Comparison of ENCODE assay signal across 21 cellular contexts in the genomic region with DNA sequence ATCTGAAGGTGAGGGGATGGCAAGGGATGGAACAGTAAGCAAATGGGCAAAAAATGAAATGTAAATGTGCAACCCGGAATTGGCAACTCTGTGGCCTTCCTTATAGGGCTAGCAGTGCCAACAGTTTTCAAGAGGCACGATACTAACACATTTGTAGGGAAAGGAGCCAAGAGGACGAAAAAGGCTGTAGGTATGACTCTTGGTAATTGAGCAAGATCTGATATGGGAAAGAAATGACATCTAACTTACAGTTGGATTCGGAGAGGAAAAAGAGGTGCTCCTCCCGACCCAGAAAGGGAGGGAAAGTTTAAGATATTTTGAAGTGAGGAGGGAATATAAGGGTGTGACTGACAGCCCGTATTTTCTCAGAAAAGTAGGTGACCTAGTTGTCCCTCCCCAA. TPM values are rescaled to one million over a fixed set of nuclear protein-coding genes. Genes with fewer than 3 reads are reported as not detected.
DNase-seq lines count a peak whose midpoint lies in the region; ATAC-seq lines count a peak whose summit lies in the region.
"Had no signal": no experiment of that assay in that cellular context is flagged by ENCODE, and none has a peak within 500 bp of the region (broad histone marks: within the 10 kb centered on the region; RNA-seq: fewer than 3 reads in every experiment).

No MANE protein-coding gene starts in this region.

- peaks cover 13% of the 10 kb centered on the region for H3K36me3 Mint-ChIP-seq in activated CD4-positive, alpha-beta T cell treated with anti-CD3 and anti-CD28 coated beads for 36 hours (ENCODE audit: low read depth)
- peaks cover 14% of the 10 kb centered on the region for H3K36me3 Mint-ChIP-seq in stimulated activated naive CD8-positive, alpha-beta T cell treated with anti-CD3 and anti-CD28 coated beads, Interleukin-15, Interleukin-2, amounts not matched to agents 100 ng/mL and 50 ng/mL, for 24 hours (ENCODE audit: low read depth)
- H3K36me3 Mint-ChIP-seq in immature natural killer cell: peaks cover 0 to 3% (median 0%) of the 10 kb centered on the region in 3 donors

- no peak for DNase-seq in activated CD4-positive, alpha-beta T cell treated with anti-CD3 and anti-CD28 coated beads for 36 hours
- DNase-seq in activated CD4-positive, alpha-beta T cell treated with anti-CD3 and anti-CD28 coated beads for 4 hours: no peak
- no peak for DNase-seq in stimulated activated naive CD8-positive, alpha-beta T cell treated with anti-CD3 and anti-CD28 coated beads, Interleukin-15, Interleukin-2, amounts not matched to agents 100 U/mL and 50 U/mL, for 24 hours
- DNase-seq in immature natural killer cell (no peak), kidney glomerular epithelial cell (lab: John Stamatoyannopoulos, UW) (no peak), NCI-H526 (lab: John Stamatoyannopoulos, UW) (no peak)
- DNase-seq: activated T-cell treated with anti-CD3 and anti-CD28 coated beads, Interleukin-2, amount 50 U/mL, for 72 hours; BE2C; HFFc6; left ventricle myocardium superior; NCI-H1105; NCI-H2029 treated with DMSO at 0.1 percent for 48 hours; NCI-H345; NCI-H82; OCI-M1; stimulated activated CD4-positive, alpha-beta T cell treated with anti-CD3 and anti-CD28 coated beads, Interleukin-2, amount 100 ng/mL, for 48 hours; stimulated activated naive CD8-positive, alpha-beta T cell treated with anti-CD3 and anti-CD28 coated beads, Interleukin-15, amount 100 ng/mL, for 72 hours; T-helper 9 cell had no signal

- CTCF ChIA-PET in activated CD4-positive, alpha-beta T cell treated with anti-CD3 and anti-CD28 coated beads for 36 hours (lab: Charles Lee): interaction anchor here (0.5 to 8.9 kb wide), 4 partner anchors 71 to 107 kb away, joined by 3 to 102 read pairs (median 52); no protein-coding TSS in a partner anchor

- no peak overlapping the region for H3K27ac Mint-ChIP-seq in activated CD4-positive, alpha-beta T cell treated with anti-CD3 and anti-CD28 coated beads for 36 hours
- H3K27ac Mint-ChIP-seq in stimulated activated naive CD8-positive, alpha-beta T cell treated with anti-CD3 and anti-CD28 coated beads, Interleukin-15, Interleukin-2, amounts not matched to agents 100 ng/mL and 50 ng/mL, for 24 hours: peak overlapping the region; percentile 17
- H3K27ac Mint-ChIP-seq in immature natural killer cell: peak overlapping the region; percentile 49 to 100 (median 98)
- H3K27ac Mint-ChIP-seq: HFFc6 had no signal

- no peaks in the 10 kb centered on the region for H3K9me3 Mint-ChIP-seq in activated CD4-positive, alpha-beta T cell treated with anti-CD3 and anti-CD28 coated beads for 36 hours (ENCODE audit: low read depth)
- H3K9me3 Mint-ChIP-seq in stimulated activated naive CD8-positive, alpha-beta T cell treated with anti-CD3 and anti-CD28 coated beads, Interleukin-15, Interleukin-2, amounts not matched to agents 100 ng/mL and 50 ng/mL, for 24 hours: no peaks in the 10 kb centered on the region
- no peaks in the 10 kb centered on the region for H3K9me3 Mint-ChIP-seq in immature natural killer cell
- H3K9me3 Mint-ChIP-seq: activated T-cell treated with anti-CD3 and anti-CD28 coated beads, Interleukin-2, amount 50 U/mL, for 72 hours; dendritic cell treated with granulocyte-macrophage colony-stimulating factor and Interleukin-4, amounts not matched to agents 40 ng/mL and 50 ng/mL, for 4 days; HFFc6; stimulated activated naive CD8-positive, alpha-beta T cell treated with anti-CD3 and anti-CD28 coated beads, Interleukin-15, amount 100 ng/mL, for 72 hours had no signal

- no peaks in the 10 kb centered on the region for H3K27me3 Mint-ChIP-seq in activated CD4-positive, alpha-beta T cell treated with anti-CD3 and anti-CD28 coated beads for 36 hours
- no peaks in the 10 kb centered on the region for H3K27me3 Mint-ChIP-seq in stimulated activated naive CD8-positive, alpha-beta T cell treated with anti-CD3 and anti-CD28 coated beads, Interleukin-15, Interleukin-2, amounts not matched to agents 100 ng/mL and 50 ng/mL, for 24 hours
- H3K27me3 Mint-ChIP-seq in immature natural killer cell (ENCODE audit: low read depth in 3 of 3): peaks cover 27 to 33% (median 29%) of the 10 kb centered on the region in 3 donors
- H3K27me3 Mint-ChIP-seq: dendritic cell treated with granulocyte-macrophage colony-stimulating factor and Interleukin-4, amounts not matched to agents 40 ng/mL and 50 ng/mL, for 4 days; stimulated activated naive CD8-positive, alpha-beta T cell treated with anti-CD3 and anti-CD28 coated beads, Interleukin-15, amount 100 ng/mL, for 72 hours had no signal

- intact Hi-C loops in activated CD4-positive, alpha-beta T cell treated with anti-CD3 and anti-CD28 coated beads for 36 hours (cut with DNase I, micrococcal nuclease): loop anchor here in 1 of 2 experiments (10.0 kb wide), 1 partner anchor 320 kb away; no protein-coding TSS in a partner anchor

- H3K4me1 Mint-ChIP-seq in activated CD4-positive, alpha-beta T cell treated with anti-CD3 and anti-CD28 coated beads for 36 hours: peaks cover 37% of the 10 kb centered on the region
- peaks cover 50% of the 10 kb centered on the region for H3K4me1 Mint-ChIP-seq in stimulated activated naive CD8-positive, alpha-beta T cell treated with anti-CD3 and anti-CD28 coated beads, Interleukin-15, Interleukin-2, amounts not matched to agents 100 ng/mL and 50 ng/mL, for 24 hours (ENCODE audit: low read depth)
- H3K4me1 Mint-ChIP-seq in immature natural killer cell: peaks cover 33 to 35% of the 10 kb centered on the region in 2 donors

- POLR2A ChIA-PET in activated CD4-positive, alpha-beta T cell treated with anti-CD3 and anti-CD28 coated beads for 36 hours (lab: Charles Lee): no interaction called here

- no peak for ATAC-seq in activated CD4-positive, alpha-beta T cell treated with anti-CD3 and anti-CD28 coated beads for 36 hours
- ATAC-seq in stimulated activated naive CD8-positive, alpha-beta T cell treated with anti-CD3 and anti-CD28 coated beads, Interleukin-15, Interleukin-2, amounts not matched to agents 100 U/mL and 50 U/mL, for 24 hours: no peak
- no peak for ATAC-seq in HG03354 (IDR thresholded peaks at IDR 0.05; ENCODE audit: poor library complexity, severe bottlenecking, unreplicated experiment)
- ATAC-seq: activated T-cell treated with anti-CD3 and anti-CD28 coated beads, Interleukin-2, amount 50 U/mL, for 72 hours; left ventricle myocardium superior; stimulated activated naive CD8-positive, alpha-beta T cell treated with anti-CD3 and anti-CD28 coated beads, Interleukin-15, amount 100 ng/mL, for 72 hours had no signal

- peak overlapping the region; percentile 86 for H3K4me3 Mint-ChIP-seq in activated CD4-positive, alpha-beta T cell treated with anti-CD3 and anti-CD28 coated beads for 36 hours
- H3K4me3 Mint-ChIP-seq in stimulated activated naive CD8-positive, alpha-beta T cell treated with anti-CD3 and anti-CD28 coated beads, Interleukin-15, Interleukin-2, amounts not matched to agents 100 ng/mL and 50 ng/mL, for 24 hours: no peak overlapping the region
- H3K4me3 Mint-ChIP-seq in immature natural killer cell: peak overlapping the region in 2 of 5 donors; percentile 14 to 47
- H3K4me3 Mint-ChIP-seq: dendritic cell treated with granulocyte-macrophage colony-stimulating factor and Interleukin-4, amounts not matched to agents 40 ng/mL and 50 ng/mL, for 4 days; HFFc6 had no signal

RNA-seq across cellular contexts. Expression of a gene that starts 2.1 kb away (rescaled TPM):
- total RNA-seq in activated CD4-positive, alpha-beta T cell treated with anti-CD3 and anti-CD28 coated beads for 36 hours: 100 to 1,000 TPM; 106 to 126 TPM
- polyA plus RNA-seq in immature natural killer cell: 10 to 100 TPM; 51.4 to 84.0 (median 59.1) TPM

RNA-seq across cellular contexts. Expression of a gene that starts 34.4 kb away (rescaled TPM):
- total RNA-seq in activated CD4-positive, alpha-beta T cell treated with anti-CD3 and anti-CD28 coated beads for 36 hours: 10 to 100 TPM; 42.7 to 45.3 TPM
- 10 to 100 TPM; 15.8 to 34.2 (median 33.2) TPM for polyA plus RNA-seq in immature natural killer cell
